Comparison of ENCODE assay signal across 8 cellular contexts in genomic region chr4:83011779-83012630, GRCh38. TPM values are rescaled to one million over a fixed set of nuclear protein-coding genes. Genes with fewer than 3 reads are reported as not detected.
DNase-seq lines count a peak whose midpoint lies in the region; ATAC-seq and TF ChIP-seq lines count a peak whose summit lies in the region.

No MANE protein-coding gene starts in this region.

- H3K36me3 ChIP-seq in esophagus (ENCODE audit: control insufficient read depth in 2 of 2, insufficient read depth in 2 of 2, low read length in 1 of 2) (no peaks in the 10 kb centered on the region), muscle layer of colon (ENCODE audit: insufficient read depth, low read length) (no peaks in the 10 kb centered on the region), tibial nerve (no peaks in the 10 kb centered on the region)

- H3K9ac ChIP-seq in muscle layer of colon (ENCODE audit: low read length), result peak overlapping the region; percentile 21

- in situ Hi-C loops in KBM-7 (cut with MboI; ENCODE audit: low pct_unique_long_range_greater_than_20kb, low sequenced_read_pairs), result no loop called here

- 1% methylated on average over 31 to 41 of the region's 41 CpGs for WGBS in esophagus, 2 donors
- WGBS in tibial nerve, 2 donors, result 1 to 2% methylated on average over 28 to 34 of the region's 41 CpGs

- no peaks in the 10 kb centered on the region for H3K9me3 Mint-ChIP-seq in activated CD4-positive, alpha-beta memory T cell treated with anti-CD3 and anti-CD28 coated beads, Interleukin-2, amount 10 ng/mL, durations not matched to agents 7 days and 5 days

- peaks cover 6% of the 10 kb centered on the region for H3K36me3 Mint-ChIP-seq in activated CD4-positive, alpha-beta memory T cell treated with anti-CD3 and anti-CD28 coated beads, Interleukin-2, amount 10 ng/mL, durations not matched to agents 7 days and 5 days (ENCODE audit: low read depth)

- peak overlapping the region; percentile 100 for H3K4me3 Mint-ChIP-seq in activated CD4-positive, alpha-beta memory T cell treated with anti-CD3 and anti-CD28 coated beads, Interleukin-2, amount 10 ng/mL, durations not matched to agents 7 days and 5 days

- H3K27me3 ChIP-seq in esophagus (ENCODE audit: control insufficient read depth in 1 of 2, insufficient read depth in 2 of 2, low read length in 2 of 2) (no peaks in the 10 kb centered on the region), muscle layer of colon (ENCODE audit: control insufficient read depth in 1 of 2, insufficient read depth in 2 of 2, low read length in 2 of 2) (no peaks in the 10 kb centered on the region), tibial nerve (no peaks in the 10 kb centered on the region)

- DNase-seq in ELF-1 (ENCODE audit: low read depth, low spot score) (peak; percentile 63), KBM-7 (peak; percentile 53), tibial nerve (ENCODE audit: low spot score in 2 of 2) (no peak), SW 1271 (lab: John Stamatoyannopoulos, UW) (no peak)
- peak; percentile 48 for DNase-seq in activated CD4-positive, alpha-beta memory T cell treated with anti-CD3 and anti-CD28 coated beads, Interleukin-2, amount 10 ng/mL, durations not matched to agents 7 days and 5 days

- H3K4me3 ChIP-seq in esophagus (ENCODE audit: low read depth in 1 of 2, low read length in 2 of 2), result peak overlapping the region; percentile 77 to 81
- H3K4me3 ChIP-seq in muscle layer of colon (ENCODE audit: low read depth in 1 of 2, low read length in 2 of 2), result peak overlapping the region; percentile 50 to 53
- H3K4me3 ChIP-seq in tibial nerve, result peak overlapping the region; percentile 50 to 81 (median 70)

- peak overlapping the region; percentile 96 for H3K27ac Mint-ChIP-seq in activated CD4-positive, alpha-beta memory T cell treated with anti-CD3 and anti-CD28 coated beads, Interleukin-2, amount 10 ng/mL, durations not matched to agents 7 days and 5 days

- peaks cover 44% of the 10 kb centered on the region for H3K4me1 Mint-ChIP-seq in activated CD4-positive, alpha-beta memory T cell treated with anti-CD3 and anti-CD28 coated beads, Interleukin-2, amount 10 ng/mL, durations not matched to agents 7 days and 5 days

- no peak for TF ChIP-seq CTCF in tibial nerve (IDR thresholded peaks at IDR 0.05)

- H3K4me1 ChIP-seq in esophagus (ENCODE audit: control insufficient read depth in 2 of 2, insufficient read depth in 2 of 2, low read length in 1 of 2) (no peaks in the 10 kb centered on the region), muscle layer of colon (ENCODE audit: insufficient read depth, low read length) (peaks cover 25% of the 10 kb centered on the region), tibial nerve (peaks cover 7 to 42% (median 20%) of the 10 kb centered on the region in 4 donors)

- peak; percentile 25 for ATAC-seq in GM21528 (IDR thresholded peaks at IDR 0.05; ENCODE audit: low FRiP score, unreplicated experiment)

- no peak for TF ChIP-seq POLR2A in tibial nerve (IDR thresholded peaks at IDR 0.05)

- peak overlapping the region; percentile 95 to 97 for H3K27ac ChIP-seq in esophagus (ENCODE audit: low read depth in 2 of 2, low read length in 1 of 2)
- H3K27ac ChIP-seq in muscle layer of colon (ENCODE audit: low read depth, low read length), result peak overlapping the region; percentile 65
- peak overlapping the region; percentile 85 to 90 (median 88) for H3K27ac ChIP-seq in tibial nerve

- H3K9me3 ChIP-seq in esophagus (ENCODE audit: control insufficient read depth in 2 of 2, insufficient read depth in 1 of 2, low read depth in 1 of 2, low read length in 1 of 2) (no peaks in the 10 kb centered on the region), muscle layer of colon (ENCODE audit: low read length) (no peaks in the 10 kb centered on the region), tibial nerve (no peaks in the 10 kb centered on the region)

- no peak for TF ChIP-seq EP300 in tibial nerve (IDR thresholded peaks at IDR 0.05)

- POLR2A ChIA-PET in activated CD4-positive, alpha-beta memory T cell treated with anti-CD3 and anti-CD28 coated beads, Interleukin-2, amount 10 ng/mL, durations not matched to agents 7 days and 5 days (lab: Charles Lee), result interaction anchor here (0.9 to 5.4 kb wide), 19 partner anchors 8 to 638 kb away, joined by 3 to 96 read pairs (median 7); partner anchors contain the start of genes COPS4, COQ2, HELQ and HNRNPD

- H3K27me3 Mint-ChIP-seq in activated CD4-positive, alpha-beta memory T cell treated with anti-CD3 and anti-CD28 coated beads, Interleukin-2, amount 10 ng/mL, durations not matched to agents 7 days and 5 days, result no peaks in the 10 kb centered on the region

- CTCF ChIA-PET in activated CD4-positive, alpha-beta memory T cell treated with anti-CD3 and anti-CD28 coated beads, Interleukin-2, amount 10 ng/mL, durations not matched to agents 7 days and 5 days (lab: Charles Lee), result interaction anchor here (0.7 to 2.4 kb wide), 13 partner anchors 23 to 727 kb away, joined by 3 to 19 read pairs (median 4); partner anchors contain the start of genes COPS4, COQ2, HNRNPD and THAP9

RNA-seq across cellular contexts. Expression of gene LIN54, which starts 1.4 kb away (rescaled TPM):
- 10 to 100 TPM; 34.6 to 36.9 TPM for total RNA-seq in activated CD4-positive, alpha-beta memory T cell treated with anti-CD3 and anti-CD28 coated beads, Interleukin-2, amount 10 ng/mL, durations not matched to agents 7 days and 5 days
- polyA plus RNA-seq in esophagus, result 1 to 10 TPM; 4.6 to 5.9 TPM
- 10 to 100 TPM in 3 of 4 donors, 1 to 10 TPM in 1; 9.4 to 15.1 (median 11.9) TPM for total RNA-seq in tibial nerve

RNA-seq across cellular contexts. Expression of gene COPS4, which starts 23.0 kb away (rescaled TPM):
- 10 to 100 TPM; 30.9 to 32.8 TPM for total RNA-seq in activated CD4-positive, alpha-beta memory T cell treated with anti-CD3 and anti-CD28 coated beads, Interleukin-2, amount 10 ng/mL, durations not matched to agents 7 days and 5 days
- 10 to 100 TPM in 1 of 2 donors, 1 to 10 TPM in 1; 9.8 to 25.4 TPM for polyA plus RNA-seq in esophagus
- 10 to 100 TPM; 29.5 to 62.1 (median 43.0) TPM for total RNA-seq in tibial nerve

Comparison
In these comparisons a context has a peak if more than half of its experiments do, and no peak if none do; other contexts are left out.
1. DNase-seq: peak in ELF-1 (single experiment), KBM-7 (single experiment) and activated CD4-positive, alpha-beta memory T cell treated with anti-CD3 and anti-CD28 coated beads, Interleukin-2, amount 10 ng/mL, durations not matched to agents 7 days and 5 days (single experiment); none in tibial nerve (0 of 2) and SW 1271 (0 of 2).
2. Peak in every context shown above with its lines, with median percentiles within 50 percentile points of each other: H3K27ac ChIP-seq and H3K4me3 ChIP-seq.